In the genomic region with DNA sequence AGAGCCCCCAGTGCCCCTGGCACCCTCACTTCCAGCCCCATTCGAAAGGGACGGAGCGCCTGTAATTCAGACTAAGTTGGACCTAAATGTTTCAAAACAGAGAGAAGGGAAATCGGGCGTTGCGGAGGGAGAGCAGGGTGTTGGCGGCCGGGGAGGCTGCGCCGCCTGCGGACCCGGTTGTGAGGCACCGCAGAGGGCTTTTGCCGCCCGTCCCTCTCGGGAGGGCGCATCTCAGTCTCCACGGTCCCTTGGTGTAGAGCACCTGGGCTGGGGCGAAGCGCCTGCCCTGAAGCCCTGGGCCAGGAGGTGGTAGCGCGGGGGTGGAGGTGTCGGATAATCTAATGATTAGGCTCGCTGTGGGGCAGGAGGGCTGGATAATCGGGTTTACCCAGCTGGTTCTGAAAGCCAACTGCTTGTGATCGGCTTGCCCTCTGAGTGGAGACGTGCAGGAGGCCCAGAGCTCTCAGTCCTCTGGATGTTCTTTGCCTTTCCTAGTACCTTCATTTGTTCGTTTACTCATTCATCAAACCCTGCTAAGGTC, we compare ENCODE assay signal across 8 cellular contexts. TPM values are rescaled to one million over a fixed set of nuclear protein-coding genes. Genes with fewer than 3 reads are reported as not detected.
DNase-seq lines count a peak whose midpoint lies in the region; ATAC-seq, FAIRE-seq and TF ChIP-seq lines count a peak whose summit lies in the region.

No MANE protein-coding gene starts in this region.

- DNase-seq in NCI-H1105 (lab: John Stamatoyannopoulos, UW) (peak; percentile 26), NCI-H1105 treated with DMSO at 0.1 percent for 48 hours (lab: John Stamatoyannopoulos, UW) (no peak), epithelial cell of esophagus (ENCODE audit: low read depth) (peak; percentile 45), GM19239 (ENCODE audit: insufficient read length, low spot score) (no peak)
- peak; percentile 42 for DNase-seq in activated CD4-positive, alpha-beta memory T cell treated with anti-CD3 and anti-CD28 coated beads for 36 hours
- DNase-seq in stimulated activated naive CD8-positive, alpha-beta T cell treated with anti-CD3 and anti-CD28 coated beads, Interleukin-15, Interleukin-2, amounts not matched to agents 100 U/mL and 50 U/mL, for 24 hours, result peak; percentile 49

- ATAC-seq in stimulated activated naive CD8-positive, alpha-beta T cell treated with anti-CD3 and anti-CD28 coated beads, Interleukin-15, Interleukin-2, amounts not matched to agents 100 U/mL and 50 U/mL, for 24 hours, result no peak

- H3K27me3 Mint-ChIP-seq in IgD-negative memory B cell, result peaks cover 4% of the 10 kb centered on the region
- peaks cover 3% of the 10 kb centered on the region for H3K27me3 Mint-ChIP-seq in activated CD4-positive, alpha-beta memory T cell treated with anti-CD3 and anti-CD28 coated beads for 36 hours

- peak overlapping the region; percentile 77 to 96 (median 89) for H3K27ac Mint-ChIP-seq in IgD-negative memory B cell
- H3K27ac Mint-ChIP-seq in activated CD4-positive, alpha-beta memory T cell treated with anti-CD3 and anti-CD28 coated beads for 36 hours, result peak overlapping the region; percentile 49

- no peak for TF ChIP-seq CTCF in epithelial cell of esophagus (IDR thresholded peaks at IDR 0.05; ENCODE audit: insufficient read depth, low read depth, low read length, missing control alignments)

- H3K36me3 ChIP-seq in muscle layer of duodenum (ENCODE audit: control insufficient read depth in 1 of 2, insufficient read depth in 2 of 2, low read length in 2 of 2), result no peaks in the 10 kb centered on the region

- no peak for FAIRE-seq in GM19239 (lab: Jason Lieb, UNC)

- POLR2A ChIA-PET in activated CD4-positive, alpha-beta memory T cell treated with anti-CD3 and anti-CD28 coated beads for 36 hours (lab: Charles Lee), result interaction anchor here (0.7 to 3.3 kb wide), 6 partner anchors 97 to 945 kb away, joined by 3 to 16 read pairs (median 3); partner anchors contain the start of genes GPR135, JKAMP, L3HYPDH and PSMA3

- no peaks in the 10 kb centered on the region for H3K36me3 Mint-ChIP-seq in IgD-negative memory B cell
- H3K36me3 Mint-ChIP-seq in activated CD4-positive, alpha-beta memory T cell treated with anti-CD3 and anti-CD28 coated beads for 36 hours, result no peaks in the 10 kb centered on the region

- CTCF ChIA-PET in activated CD4-positive, alpha-beta memory T cell treated with anti-CD3 and anti-CD28 coated beads for 36 hours (lab: Charles Lee), result interaction anchor here (1.1 kb wide), 1 partner anchor 61 kb away, joined by 3 read pairs; no protein-coding TSS in a partner anchor

- no peaks in the 10 kb centered on the region for H3K27me3 ChIP-seq in muscle layer of duodenum (ENCODE audit: low read depth, low read length)

- H3K4me1 Mint-ChIP-seq in IgD-negative memory B cell, result peaks cover 7 to 22% (median 14%) of the 10 kb centered on the region in 3 donors
- peaks cover 6% of the 10 kb centered on the region for H3K4me1 Mint-ChIP-seq in activated CD4-positive, alpha-beta memory T cell treated with anti-CD3 and anti-CD28 coated beads for 36 hours (ENCODE audit: low read depth)

- peak overlapping the region; percentile 93 to 99 (median 94) for H3K4me3 Mint-ChIP-seq in IgD-negative memory B cell
- H3K4me3 Mint-ChIP-seq in activated CD4-positive, alpha-beta memory T cell treated with anti-CD3 and anti-CD28 coated beads for 36 hours, result peak overlapping the region; percentile 93

- H3K4me1 ChIP-seq in muscle layer of duodenum (ENCODE audit: control insufficient read depth in 1 of 2, insufficient read depth in 2 of 2, low read length in 2 of 2), result peaks cover 5 to 26% of the 10 kb centered on the region in 2 donors

- no peaks in the 10 kb centered on the region for H3K9me3 Mint-ChIP-seq in IgD-negative memory B cell
- H3K9me3 Mint-ChIP-seq in activated CD4-positive, alpha-beta memory T cell treated with anti-CD3 and anti-CD28 coated beads for 36 hours, result no peaks in the 10 kb centered on the region

- H3K27ac ChIP-seq in muscle layer of duodenum (ENCODE audit: low read length), result peak overlapping the region; percentile 85

- H3K4me3 ChIP-seq in epithelial cell of esophagus (ENCODE audit: low read length) (peak overlapping the region; percentile 84), muscle layer of duodenum (ENCODE audit: low read depth in 1 of 2, low read length in 2 of 2) (peak overlapping the region; percentile 86 to 95)

- intact Hi-C loops in activated CD4-positive, alpha-beta memory T cell treated with anti-CD3 and anti-CD28 coated beads for 36 hours (cut with micrococcal nuclease), result loop anchor here (2.0 to 10.0 kb wide), 4 partner anchors 85 to 1059 kb away; partner anchors contain the start of genes GPR135 and PPM1A

- H3K9me3 ChIP-seq in muscle layer of duodenum (ENCODE audit: control insufficient read depth in 1 of 2, low read length in 2 of 2), result no peaks in the 10 kb centered on the region

RNA-seq across cellular contexts. Expression of gene DAAM1, which starts 0.9 kb away (rescaled TPM):
- 42.2 TPM for polyA plus RNA-seq in IgD-negative memory B cell
- total RNA-seq in activated CD4-positive, alpha-beta memory T cell treated with anti-CD3 and anti-CD28 coated beads for 36 hours, result 10 to 100 TPM in 1 of 2 experiments, 1 to 10 TPM in 1; 8.3 to 10.5 TPM

Comparison
In these comparisons a context has a peak if more than half of its experiments do, and no peak if none do; other contexts are left out.
1. DNase-seq: peak in NCI-H1105 (single experiment), activated CD4-positive, alpha-beta memory T cell treated with anti-CD3 and anti-CD28 coated beads for 36 hours (single experiment), epithelial cell of esophagus (single experiment) and stimulated activated naive CD8-positive, alpha-beta T cell treated with anti-CD3 and anti-CD28 coated beads, Interleukin-15, Interleukin-2, amounts not matched to agents 100 U/mL and 50 U/mL, for 24 hours (single experiment); none in NCI-H1105 treated with DMSO at 0.1 percent for 48 hours (single experiment) and GM19239 (single experiment).